ENCODE assay signal across 33 cellular contexts in the genomic region with DNA sequence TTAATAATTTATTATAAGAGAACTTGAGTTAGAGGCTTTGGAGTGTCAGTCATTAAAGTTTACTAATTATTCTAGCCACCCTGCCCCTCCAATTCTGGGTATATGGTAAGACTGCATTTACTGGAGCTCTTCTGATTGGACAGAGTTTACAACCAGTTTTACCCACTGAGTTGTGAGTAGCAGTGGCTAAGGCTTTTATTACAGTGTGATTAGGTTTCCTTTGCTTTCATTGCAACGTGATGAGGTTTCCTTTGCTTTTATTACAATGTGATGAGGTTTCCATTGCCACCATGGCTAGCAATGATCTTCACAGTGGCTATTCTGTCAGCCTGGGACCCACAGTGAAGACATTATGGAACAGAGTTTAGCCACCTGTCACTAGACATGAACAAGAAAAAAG.
"Had no signal": no experiment of that assay in that cellular context is flagged by ENCODE, and none has a peak within 500 bp of the region (broad histone marks: within the 10 kb centered on the region; RNA-seq: fewer than 3 reads in every experiment).

No MANE protein-coding gene starts in this region.

- H3K27ac ChIP-seq: adrenal gland, body of pancreas, colonic mucosa, epithelial cell of prostate, esophagus squamous epithelium, gastroesophageal sphincter, heart right ventricle, WERI-Rb-1 had no signal

- H3K4me3 Mint-ChIP-seq: activated B cell treated with CpG ODN at 0.5 μM for 24 hours; activated CD4-positive, alpha-beta memory T cell treated with anti-CD3 and anti-CD28 coated beads for 36 hours; activated CD8-positive, alpha-beta memory T cell treated with anti-CD3 and anti-CD28 coated beads, Interleukin-2, amount 10 ng/mL, durations not matched to agents 7 days and 5 days; activated CD8-positive, alpha-beta T cell treated with anti-CD3 and anti-CD28 coated beads, Interleukin-2, amount 10 ng/mL, durations not matched to agents 7 days and 5 days; activated naive CD4-positive, alpha-beta T cell treated with anti-CD3 and anti-CD28 coated beads for 36 hours; activated naive CD4-positive, alpha-beta T cell treated with anti-CD3 and anti-CD28 coated beads, Interleukin-2, amount 50 U/mL, for 24 hours; activated naive CD8-positive, alpha-beta T cell treated with anti-CD3 and anti-CD28 coated beads for 36 hours; activated naive CD8-positive, alpha-beta T cell treated with anti-CD3 and anti-CD28 coated beads, Interleukin-2, amount 50 U/mL, for 24 hours; activated T-helper 1 cell treated with anti-CD3 and anti-CD28 coated beads, Interleukin-12 subunit alpha, Interleukin-12 subunit beta, Interleukin-2, Interleukin-4 antibody, amounts not matched to agents 30 ng/mL and 10 ng/mL and 1 ng/mL, durations not matched to agents 14 hours and 24 hours and 36 hours; T-helper 17 cell; T-helper 2 cell treated with Interferon-gamma antibody and Interleukin-4, amounts not matched to agents 5 μg/mL and 100 μg/mL, for 36 hours had no signal

- H3K36me3 ChIP-seq: adrenal gland, colonic mucosa, esophagus squamous epithelium, gastroesophageal sphincter, heart right ventricle, WERI-Rb-1 had no signal

- H3K27me3 ChIP-seq: adrenal gland, body of pancreas, colonic mucosa, esophagus squamous epithelium, gastroesophageal sphincter, heart right ventricle had no signal

- H3K9me3 ChIP-seq: adrenal gland, body of pancreas, colonic mucosa, esophagus squamous epithelium had no signal

- DNase-seq: activated B cell treated with CpG ODN at 0.5 μM for 24 hours; activated CD4-positive, alpha-beta memory T cell treated with anti-CD3 and anti-CD28 coated beads for 36 hours; activated CD4-positive, alpha-beta T cell treated with anti-CD3 and anti-CD28 coated beads for 48 hours; activated CD8-positive, alpha-beta memory T cell treated with anti-CD3 and anti-CD28 coated beads, Interleukin-2, amount 10 ng/mL, durations not matched to agents 7 days and 5 days; activated CD8-positive, alpha-beta memory T cell treated with anti-CD3 and anti-CD28 coated beads, Interleukin-2, amount 50 U/mL, for 4 hours; activated CD8-positive, alpha-beta T cell treated with anti-CD3 and anti-CD28 coated beads, Interleukin-2, amount 10 ng/mL, durations not matched to agents 7 days and 5 days; activated effector memory CD4-positive, alpha-beta T cell treated with anti-CD3 and anti-CD28 coated beads, Interleukin-2, amount 50 U/mL, for 16 hours; activated naive CD4-positive, alpha-beta T cell treated with anti-CD3 and anti-CD28 coated beads for 36 hours; activated naive CD8-positive, alpha-beta T cell treated with anti-CD3 and anti-CD28 coated beads for 36 hours; activated naive CD8-positive, alpha-beta T cell treated with anti-CD3 and anti-CD28 coated beads, Interleukin-2, amount 50 U/mL, for 24 hours; activated T-cell treated with anti-CD3 and anti-CD28 coated beads, Interleukin-2, amount 50 U/mL, for 1 hour; activated T-cell treated with anti-CD3 and anti-CD28 coated beads, Interleukin-2, amount 50 U/mL, for 48 hours; adrenal gland; amygdala; aorta; body of pancreas; caudate nucleus; cerebellar nuclear complex; colonic mucosa; effector CD8-positive, alpha-beta T cell; esophagus squamous epithelium; foreskin melanocyte; heart right ventricle; T-helper 17 cell; T1000; WERI-Rb-1 had no signal

- H3K27ac Mint-ChIP-seq: activated B cell treated with CpG ODN at 0.5 μM for 24 hours; activated CD4-positive, alpha-beta memory T cell treated with anti-CD3 and anti-CD28 coated beads for 36 hours; activated CD8-positive, alpha-beta memory T cell treated with anti-CD3 and anti-CD28 coated beads, Interleukin-2, amount 10 ng/mL, durations not matched to agents 7 days and 5 days; activated CD8-positive, alpha-beta T cell treated with anti-CD3 and anti-CD28 coated beads, Interleukin-2, amount 10 ng/mL, durations not matched to agents 7 days and 5 days; activated naive CD4-positive, alpha-beta T cell treated with anti-CD3 and anti-CD28 coated beads for 36 hours; activated naive CD4-positive, alpha-beta T cell treated with anti-CD3 and anti-CD28 coated beads, Interleukin-2, amount 50 U/mL, for 24 hours; activated naive CD8-positive, alpha-beta T cell treated with anti-CD3 and anti-CD28 coated beads for 36 hours; activated naive CD8-positive, alpha-beta T cell treated with anti-CD3 and anti-CD28 coated beads, Interleukin-2, amount 50 U/mL, for 24 hours; activated T-helper 1 cell treated with anti-CD3 and anti-CD28 coated beads, Interleukin-12 subunit alpha, Interleukin-12 subunit beta, Interleukin-2, Interleukin-4 antibody, amounts not matched to agents 30 ng/mL and 10 ng/mL and 1 ng/mL, durations not matched to agents 14 hours and 24 hours and 36 hours; activated T-helper 2 cell treated with anti-CD3 and anti-CD28 coated beads, Interferon-gamma antibody, Interleukin-2, Interleukin-4, amounts not matched to agents 10 μg/mL and 5 μg/mL and 100 μg/mL, durations not matched to agents 14 hours and 24 hours and 36 hours; T-helper 17 cell; T-helper 2 cell treated with Interferon-gamma antibody and Interleukin-4, amounts not matched to agents 5 μg/mL and 100 μg/mL, for 36 hours had no signal

- H3K4me1 Mint-ChIP-seq: activated B cell treated with CpG ODN at 0.5 μM for 24 hours; activated CD8-positive, alpha-beta memory T cell treated with anti-CD3 and anti-CD28 coated beads, Interleukin-2, amount 10 ng/mL, durations not matched to agents 7 days and 5 days; activated naive CD4-positive, alpha-beta T cell treated with anti-CD3 and anti-CD28 coated beads, Interleukin-2, amount 50 U/mL, for 24 hours; activated naive CD8-positive, alpha-beta T cell treated with anti-CD3 and anti-CD28 coated beads for 36 hours; activated naive CD8-positive, alpha-beta T cell treated with anti-CD3 and anti-CD28 coated beads, Interleukin-2, amount 50 U/mL, for 24 hours; T-helper 17 cell had no signal

- H3K4me1 ChIP-seq: adrenal gland, body of pancreas, colonic mucosa, gastroesophageal sphincter had no signal

- ATAC-seq: activated CD4-positive, CD25-positive, alpha-beta regulatory T cell treated with anti-CD3 and anti-CD28 coated beads, Interleukin-2, amount 50 U/mL, for 24 hours; activated CD8-positive, alpha-beta memory T cell treated with anti-CD3 and anti-CD28 coated beads, Interleukin-2, amount 10 ng/mL, durations not matched to agents 7 days and 5 days; activated CD8-positive, alpha-beta T cell treated with anti-CD3 and anti-CD28 coated beads, Interleukin-2, amount 10 ng/mL, durations not matched to agents 7 days and 5 days; activated naive CD8-positive, alpha-beta T cell treated with anti-CD3 and anti-CD28 coated beads, Interleukin-2, amount 50 U/mL, for 24 hours; body of pancreas; gastroesophageal sphincter; heart right ventricle; T-helper 17 cell had no signal

- H3K9me3 Mint-ChIP-seq: activated B cell treated with CpG ODN at 0.5 μM for 24 hours; activated naive CD8-positive, alpha-beta T cell treated with anti-CD3 and anti-CD28 coated beads for 36 hours had no signal

- H3K36me3 Mint-ChIP-seq: activated CD4-positive, alpha-beta memory T cell treated with anti-CD3 and anti-CD28 coated beads for 36 hours; activated naive CD4-positive, alpha-beta T cell treated with anti-CD3 and anti-CD28 coated beads, Interleukin-2, amount 50 U/mL, for 24 hours; activated naive CD8-positive, alpha-beta T cell treated with anti-CD3 and anti-CD28 coated beads for 36 hours had no signal

- H3K4me3 ChIP-seq: adrenal gland, body of pancreas, colonic mucosa, esophagus squamous epithelium, gastroesophageal sphincter, heart right ventricle had no signal

- H3K27me3 Mint-ChIP-seq: activated B cell treated with CpG ODN at 0.5 μM for 24 hours; activated CD4-positive, alpha-beta memory T cell treated with anti-CD3 and anti-CD28 coated beads for 36 hours; activated CD8-positive, alpha-beta memory T cell treated with anti-CD3 and anti-CD28 coated beads, Interleukin-2, amount 10 ng/mL, durations not matched to agents 7 days and 5 days; activated naive CD4-positive, alpha-beta T cell treated with anti-CD3 and anti-CD28 coated beads, Interleukin-2, amount 50 U/mL, for 24 hours; activated naive CD8-positive, alpha-beta T cell treated with anti-CD3 and anti-CD28 coated beads for 36 hours; activated naive CD8-positive, alpha-beta T cell treated with anti-CD3 and anti-CD28 coated beads, Interleukin-2, amount 50 U/mL, for 24 hours; T-helper 17 cell had no signal
